24 cellular contexts compared by ENCODE assay signal in the genomic region with DNA sequence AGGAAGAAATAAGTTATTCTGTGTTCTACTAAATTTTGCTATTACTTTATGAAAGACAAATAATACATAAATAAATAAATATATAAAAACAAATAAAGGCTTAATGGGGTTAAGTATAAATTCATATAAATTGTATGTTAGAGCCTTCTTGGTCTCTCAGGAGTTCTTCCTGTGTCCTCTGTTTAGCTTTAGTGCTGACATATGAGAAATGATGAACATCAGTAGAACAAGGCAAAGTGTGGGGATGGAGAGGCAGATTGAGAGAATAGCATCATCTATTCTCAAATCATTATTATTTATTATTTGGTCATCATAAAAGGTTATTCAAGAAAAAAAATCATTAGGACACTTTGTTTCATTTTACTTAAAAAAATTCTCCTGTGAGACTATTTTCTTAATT.
DNase-seq lines count a peak whose midpoint lies in the region; FAIRE-seq and TF ChIP-seq lines count a peak whose summit lies in the region.
"Had no signal": no experiment of that assay in that cellular context is flagged by ENCODE, and none has a peak within 500 bp of the region (broad histone marks: within the 10 kb centered on the region; RNA-seq: fewer than 3 reads in every experiment).

No MANE protein-coding gene starts in this region.

- H4K20me1 ChIP-seq in OCI-LY3 (ENCODE audit: insufficient read depth, low read length), result no peaks in the 10 kb centered on the region
- H4K20me1 ChIP-seq: BLaER1 treated with 17β-estradiol and CSF1 and Interleukin-3, amounts not matched to agents 10 nM and 100 nM had no signal

- H3K9me3 ChIP-seq in cardiac muscle cell (ENCODE audit: low read depth) (no peaks in the 10 kb centered on the region), OCI-LY3 (ENCODE audit: insufficient read depth, low read length) (no peaks in the 10 kb centered on the region)
- H3K9me3 ChIP-seq: A549; BLaER1 treated with 17β-estradiol and CSF1 and Interleukin-3, amounts not matched to agents 10 nM and 100 nM; Caco-2 had no signal

- peak; percentile 38 for FAIRE-seq in D721Med (lab: Jason Lieb, UNC)
- FAIRE-seq: A549, GM12878, GM18507 had no signal

- H3K4me1 ChIP-seq in cardiac muscle cell (ENCODE audit: low read depth) (peaks cover 54% of the 10 kb centered on the region), OCI-LY3 (ENCODE audit: low read length) (peaks cover 65% of the 10 kb centered on the region)
- H3K4me1 ChIP-seq: A549; BLaER1 treated with 17β-estradiol and CSF1 and Interleukin-3, amounts not matched to agents 10 nM and 100 nM; Caco-2 had no signal

- H3K27ac ChIP-seq in cardiac muscle cell (peak overlapping the region; percentile 84), OCI-LY3 (ENCODE audit: low read length) (peak overlapping the region; percentile 76; the same call in 1 of the 2 replicates)
- H3K27ac ChIP-seq: 22Rv1; A549; BLaER1 treated with 17β-estradiol and CSF1 and Interleukin-3, amounts not matched to agents 10 nM and 100 nM; C4-2B had no signal

- no peak for DNase-seq in cardiac muscle cell (ENCODE audit: low read depth in 1 of 2, low spot score in 1 of 2)
- no peak for DNase-seq in cardiac septum (ENCODE audit: low spot score)
- no peak for DNase-seq in D721Med (ENCODE audit: insufficient read length, low spot score)
- DNase-seq in SW 1271 (lab: John Stamatoyannopoulos, UW), result no peak
- no peak for DNase-seq in activated T-cell treated with anti-CD3 and anti-CD28 coated beads, Interleukin-2, amount 50 U/mL, for 48 hours
- DNase-seq: AML-193; Caco-2; Calu3; CD4-positive, alpha-beta T cell; CD8-positive, alpha-beta T cell; DMS 273 treated with DMSO at 0.1 percent for 48 hours; DMS153; DMS53; DMS79; DND-41; EL; GDM1 had no signal

- H3K79me2 ChIP-seq in OCI-LY3 (ENCODE audit: low read length), result no peaks in the 10 kb centered on the region

- no peak overlapping the region for H3K9ac ChIP-seq in OCI-LY3 (ENCODE audit: low read length)
- H3K9ac ChIP-seq: BLaER1 treated with 17β-estradiol and CSF1 and Interleukin-3, amounts not matched to agents 10 nM and 100 nM had no signal

- TF ChIP-seq CTCF in cardiac muscle cell (IDR thresholded peaks at IDR 0.05; ENCODE audit: low read depth, low read length), result no peak
- TF ChIP-seq CTCF in D721Med (IDR thresholded peaks at IDR 0.05; ENCODE audit: insufficient read depth, missing control alignments), result no peak
- TF ChIP-seq CTCF in OCI-LY3 (IDR thresholded peaks at IDR 0.05; ENCODE audit: low read depth, low read length), result no peak

- H3K4me3 ChIP-seq in cardiac muscle cell (no peak overlapping the region), OCI-LY3 (ENCODE audit: low read length) (no peak overlapping the region)
- H3K4me3 ChIP-seq: A549; BLaER1 treated with 17β-estradiol and CSF1 and Interleukin-3, amounts not matched to agents 10 nM and 100 nM; GM12878 had no signal

- H2AFZ ChIP-seq in OCI-LY3 (ENCODE audit: low read depth, low read length), result no peak overlapping the region

- intact Hi-C loops in cardiac septum (cut with DNase I), result no loop called here

- H3K4me2 ChIP-seq in OCI-LY3 (ENCODE audit: low read length), result peak overlapping the region; percentile 75; the same call in 1 of the 2 replicates
- H3K4me2 ChIP-seq: A549; BLaER1 treated with 17β-estradiol and CSF1 and Interleukin-3, amounts not matched to agents 10 nM and 100 nM had no signal

- no peaks in the 10 kb centered on the region for H3K36me3 ChIP-seq in cardiac muscle cell
- no peaks in the 10 kb centered on the region for H3K36me3 ChIP-seq in OCI-LY3 (replicated peaks; ENCODE audit: low read depth, low read length)
- H3K36me3 ChIP-seq: BLaER1 treated with 17β-estradiol and CSF1 and Interleukin-3, amounts not matched to agents 10 nM and 100 nM had no signal

- no peaks in the 10 kb centered on the region for H3K27me3 ChIP-seq in cardiac muscle cell
- H3K27me3 ChIP-seq in OCI-LY3 (ENCODE audit: low read depth, low read length), result no peaks in the 10 kb centered on the region
- H3K27me3 ChIP-seq: BLaER1 treated with 17β-estradiol and CSF1 and Interleukin-3, amounts not matched to agents 10 nM and 100 nM had no signal
